In the genomic region with DNA sequence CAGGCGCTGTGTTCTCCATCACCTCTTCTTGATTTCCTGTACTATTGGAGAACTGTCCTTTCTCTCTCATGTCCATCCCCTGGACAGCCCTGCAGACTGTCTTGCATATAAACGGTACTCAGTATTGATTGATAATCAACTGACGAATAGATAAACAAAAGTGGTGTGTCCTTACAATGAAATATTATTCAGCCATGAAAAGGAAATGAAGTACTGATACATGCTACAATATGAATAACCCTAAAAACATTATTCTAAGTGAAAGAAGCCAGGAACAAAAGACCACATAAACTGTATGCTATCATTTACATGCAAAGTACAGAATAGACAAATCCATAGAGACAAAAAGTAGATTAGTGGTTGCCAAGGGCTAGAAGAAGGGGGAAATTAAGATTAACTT, we compare ENCODE assay signal across 26 cellular contexts.
"Had no signal": no experiment of that assay in that cellular context is flagged by ENCODE, and none has a peak within 500 bp of the region (broad histone marks: within the 10 kb centered on the region; RNA-seq: fewer than 3 reads in every experiment).

No MANE protein-coding gene starts in this region.

- ATAC-seq: esophagus mucosa, gastrocnemius medialis, heart right ventricle, left cardiac atrium, left lung, left ventricle myocardium superior, mucosa of descending colon had no signal

- H3K9me3 ChIP-seq: esophagus squamous epithelium, gastrocnemius medialis, heart right ventricle, left lung, mucosa of descending colon had no signal

- H3K4me3 ChIP-seq: coronary artery, dorsolateral prefrontal cortex, esophagus squamous epithelium, gastrocnemius medialis, heart right ventricle, left lung, lung, mucosa of descending colon had no signal

- H3K27ac Mint-ChIP-seq: memory B cell had no signal

- DNase-seq: dermis blood vessel endothelial cell; dorsolateral prefrontal cortex; effector CD4-positive, alpha-beta T cell; effector memory CD4-positive, alpha-beta T cell; esophagus squamous epithelium; foreskin fibroblast; foreskin melanocyte; gastrocnemius medialis; glutamatergic neuron; head of caudate nucleus; heart right ventricle; hippocampal formation; left cardiac atrium; left lung; left ventricle myocardium superior; mammary epithelial cell; mesendoderm; mucosa of descending colon had no signal

- H3K36me3 Mint-ChIP-seq: memory B cell had no signal

- H3K27me3 ChIP-seq: esophagus squamous epithelium, gastrocnemius medialis, left lung had no signal

- H3K36me3 ChIP-seq: esophagus squamous epithelium, gastrocnemius medialis, heart right ventricle, left lung had no signal

- H3K27ac ChIP-seq: coronary artery, dorsolateral prefrontal cortex, gastrocnemius medialis, heart right ventricle, left lung had no signal

- H3K4me3 Mint-ChIP-seq: memory B cell had no signal

- FAIRE-seq: colon, endothelial cell of umbilical vein, islet of Langerhans, keratinocyte had no signal
